In genomic region chr10:6406220-6407033, GRCh38 we compare ENCODE assay signal across 8 cellular contexts.
A peak's percentile ranks its signal among the peaks of the same experiment; 100 is the strongest.
DNase-seq lines count a peak whose midpoint lies in the region; ATAC-seq, FAIRE-seq and TF ChIP-seq lines count a peak whose summit lies in the region.

No MANE protein-coding gene starts in this region.

- no peak overlapping the region for H3K14ac ChIP-seq in H1 (ENCODE audit: insufficient read length)

- no peak overlapping the region for H4K8ac ChIP-seq in H1 (ENCODE audit: extremely low read depth, insufficient read depth, low read length)

- H2BK12ac ChIP-seq in H1 (ENCODE audit: low read depth, low read length) = no peak overlapping the region

- no peak for FAIRE-seq in H1 (lab: Jason Lieb, UNC)

- no peak overlapping the region for H2BK20ac ChIP-seq in H1 (ENCODE audit: low read length)

- H3K27ac ChIP-seq in H1 (ENCODE audit: low read depth, low read length) (no peak overlapping the region), ovary (no peak overlapping the region)

- H3K27me3 ChIP-seq in GM06990 (replicated peaks; ENCODE audit: control insufficient read depth, insufficient read depth, low read length) (no peaks in the 10 kb centered on the region; the same call in none of the 2 replicates), H1 (replicated peaks in 1 of 4; ENCODE audit: control insufficient read depth in 3 of 4, extremely low read depth in 1 of 4, insufficient read depth in 3 of 4, low read length in 3 of 4) (no peaks in the 10 kb centered on the region), ovary (no peaks in the 10 kb centered on the region)

- H3K23ac ChIP-seq in H1 (ENCODE audit: insufficient read length) = no peak overlapping the region

- no peaks in the 10 kb centered on the region; a peak in 1 of 4 replicates for H3K79me2 ChIP-seq in H1 (ENCODE audit: control insufficient read depth in 1 of 2, insufficient read depth in 2 of 2, low read length in 2 of 2)

- TF ChIP-seq RAD21 in H1 (IDR thresholded peaks at IDR 0.05 in 1 of 2, conservative IDR thresholded peaks at IDR 0.05 in 1 of 2; ENCODE audit: low read depth in 2 of 2, low read length in 2 of 2) = peak; percentile 37 to 49

- peak; percentile 29 for DNase-seq in A172 (ENCODE audit: low spot score)
- DNase-seq in GM06990 (ENCODE audit: extremely low read depth, insufficient read length) = no peak
- peak; percentile 52 for DNase-seq in RPMI8226
- no peak for DNase-seq in H1 (ENCODE audit: low read depth in 1 of 2, low spot score in 2 of 2)
- DNase-seq in superior temporal gyrus (ENCODE audit: extremely low spot score) = peak; percentile 76
- no peak for DNase-seq in H4 (ENCODE audit: low spot score)
- no peak for DNase-seq in ovary

- H3K4ac ChIP-seq in H1 (replicated peaks; ENCODE audit: insufficient read length, low read depth, low read length) = no peak overlapping the region

- POLR2A ChIA-PET in H1 (lab: Charles Lee; ENCODE audit: partially characterized antibody) = interaction anchor here (0.7 to 1.9 kb wide), 3 partner anchors 23 to 204 kb away, joined by 3 to 9 read pairs (median 3); partner anchors contain the start of gene PFKFB3

- H2BK120ac ChIP-seq in H1 (replicated peaks; ENCODE audit: low read depth, low read length) = no peak overlapping the region

- TF ChIP-seq CTCF in GM06990 (IDR thresholded peaks at IDR 0.05; ENCODE audit: insufficient read depth, low read length, poor library complexity, severe bottlenecking) = peak; percentile 44
- TF ChIP-seq CTCF in H1 (IDR thresholded peaks at IDR 0.05; ENCODE audit: control extremely low read depth in 1 of 3, insufficient read depth in 1 of 3, low read depth in 1 of 3, low read length in 3 of 3) = peak in 2 of 3 experiments; percentile 15 to 24; a peak in 2 of 4 replicates
- TF ChIP-seq CTCF in ovary (IDR thresholded peaks at IDR 0.05) = peak in 1 of 3 donors; percentile 20

- intact Hi-C loops in ovary (cut with DNase I) = no loop called here

- no peaks in the 10 kb centered on the region for H3K36me3 ChIP-seq in GM06990 (ENCODE audit: control insufficient read depth, insufficient read depth, low read length)
- H3K36me3 ChIP-seq in H1 (ENCODE audit: control insufficient read depth in 2 of 4, insufficient read depth in 4 of 4, low read length in 3 of 4) = no peaks in the 10 kb centered on the region
- H3K36me3 ChIP-seq in ovary = no peaks in the 10 kb centered on the region

- H3K4me3 ChIP-seq in GM06990 (replicated peaks; ENCODE audit: low read depth, low read length) (no peak overlapping the region), H1 (ENCODE audit: extremely low read depth in 1 of 4, insufficient read depth in 2 of 4, low read depth in 3 of 4, low read length in 4 of 4) (no peak overlapping the region), ovary (no peak overlapping the region)

- H2AFZ ChIP-seq in H1 (ENCODE audit: low read length) = no peak overlapping the region

- H2BK15ac ChIP-seq in H1 (ENCODE audit: low read length) = no peak overlapping the region

- no peak overlapping the region for H4K5ac ChIP-seq in H1 (ENCODE audit: insufficient read length, low read depth, low read length)

- H3K4me2 ChIP-seq in H1 (ENCODE audit: insufficient read depth in 1 of 2, low read depth in 2 of 2, low read length in 2 of 2) = no peak overlapping the region

- H3K9ac ChIP-seq in H1 (replicated peaks in 1 of 4; ENCODE audit: extremely low read depth in 1 of 4, low read depth in 3 of 4, low read length in 3 of 4) = no peak overlapping the region

- TF ChIP-seq POLR2A in H1 (IDR thresholded peaks at IDR 0.05; ENCODE audit: control extremely low read depth in 1 of 2, low read depth in 2 of 2, low read length in 2 of 2) = no peak
- TF ChIP-seq POLR2A in ovary (IDR thresholded peaks at IDR 0.05) = no peak

- H2AK5ac ChIP-seq in H1 (ENCODE audit: low read depth, low read length) = no peak overlapping the region

- H3K56ac ChIP-seq in H1 (replicated peaks; ENCODE audit: insufficient read length, low read depth, low read length) = no peak overlapping the region

- H3K9me3 ChIP-seq in H1 (ENCODE audit: insufficient read depth in 2 of 2, low read depth in 1 of 2, low read length in 1 of 2) = no peaks in the 10 kb centered on the region
- no peaks in the 10 kb centered on the region for H3K9me3 ChIP-seq in ovary

- peaks cover 3% of the 10 kb centered on the region; the same call in 1 of the 2 replicates for H3K23me2 ChIP-seq in H1 (ENCODE audit: low read depth, low read length)

- TF ChIP-seq EP300 in H1 (IDR thresholded peaks at IDR 0.05; ENCODE audit: borderline replicate concordance in 1 of 2, low read depth in 2 of 2, low read length in 2 of 2) = no peak
- no peak for TF ChIP-seq EP300 in ovary (IDR thresholded peaks at IDR 0.05)

- no peaks in the 10 kb centered on the region for H4K20me1 ChIP-seq in H1 (replicated peaks in 1 of 2; ENCODE audit: control insufficient read depth in 1 of 2, insufficient read depth in 2 of 2, low read length in 2 of 2)

- H4K91ac ChIP-seq in H1 (replicated peaks; ENCODE audit: insufficient read length, low read length) = no peak overlapping the region

- 70% methylated on average over 10 of the region's 10 CpGs; no CpG with 5 or more reads in 1 of the 2 experiments for WGBS in H1 (ENCODE audit: extremely low coverage in 1 of 2, insufficient coverage in 1 of 2, insufficient read length in 1 of 2, insufficient replicate concordance in 2 of 2, low coverage in 1 of 2, low lambda C conversion rate in 2 of 2, missing lambda C conversion rate in 1 of 2), 2 experiments
- 55 to 63% (median 57%) methylated on average over 10 of the region's 10 CpGs for WGBS in ovary, 3 donors

- no peak overlapping the region for H3K18ac ChIP-seq in H1 (ENCODE audit: extremely low read depth, low read length)

- H3K79me1 ChIP-seq in H1 (ENCODE audit: low read depth, low read length) = no peaks in the 10 kb centered on the region

- H3K4me1 ChIP-seq in H1 (replicated peaks in 1 of 4; ENCODE audit: control insufficient read depth in 3 of 4, insufficient read depth in 4 of 4, low read length in 3 of 4) = peaks cover 0 to 3% (median 0%) of the 10 kb centered on the region in 4 experiments; a peak in 2 of 7 replicates
- H3K4me1 ChIP-seq in ovary (ENCODE audit: insufficient read depth) = peaks cover 9% of the 10 kb centered on the region

- H2BK5ac ChIP-seq in H1 (ENCODE audit: low read depth, low read length) = no peak overlapping the region

- ATAC-seq in GM18498 (IDR thresholded peaks at IDR 0.05; ENCODE audit: unreplicated experiment) = no peak

- CTCF ChIA-PET in H1 (lab: Charles Lee; ENCODE audit: partially characterized antibody) = interaction anchor here (0.6 to 2.9 kb wide), 46 partner anchors 8 to 928 kb away, joined by 3 to 17 read pairs (median 3); partner anchors contain the start of gene PFKFB3

TF ChIP-seq in H1, 55 proteins besides CTCF, POLR2A, EP300 and RAD21:
- TF ChIP-seq YY1 (IDR thresholded peaks at IDR 0.05; ENCODE audit: low read depth, low read length) (no peak), BCL11A (IDR thresholded peaks at IDR 0.05; ENCODE audit: low read depth in 2 of 2, low read length in 2 of 2) (no peak), SRF (IDR thresholded peaks at IDR 0.05; ENCODE audit: low read depth, low read length) (no peak), TBP (IDR thresholded peaks at IDR 0.05; ENCODE audit: low read depth, low read length) (no peak), SUZ12 (IDR thresholded peaks at IDR 0.05; ENCODE audit: low read length) (no peak), POLR2AphosphoS5 (IDR thresholded peaks at IDR 0.05; ENCODE audit: low read depth, low read length) (no peak), SIX5 (IDR thresholded peaks at IDR 0.05; ENCODE audit: low read depth, low read length) (no peak), KDM4A (IDR thresholded peaks at IDR 0.05; ENCODE audit: low read depth, low read length, severe bottlenecking) (no peak), JUND (IDR thresholded peaks at IDR 0.05; ENCODE audit: low read length) (no peak), RBBP5 (IDR thresholded peaks at IDR 0.05; ENCODE audit: borderline replicate concordance, low read depth, low read length) (no peak), TEAD4 (IDR thresholded peaks at IDR 0.05; ENCODE audit: low read depth, low read length) (no peak), ATF2 (IDR thresholded peaks at IDR 0.05; ENCODE audit: low read length) (no peak), CTBP2 (IDR thresholded peaks at IDR 0.05; ENCODE audit: borderline replicate concordance, insufficient read depth, insufficient read length, low read length) (no peak)

Comparison
In these comparisons a context has a peak if more than half of its experiments do, and no peak if none do; other contexts are left out.
1. DNase-seq: peak in A172 (single experiment), RPMI8226 (single experiment) and superior temporal gyrus (single experiment); none in GM06990 (single experiment), H1 (0 of 2), H4 (single experiment) and ovary (0 of 5).